1 cellular context compared by ENCODE assay signal in the genomic region with DNA sequence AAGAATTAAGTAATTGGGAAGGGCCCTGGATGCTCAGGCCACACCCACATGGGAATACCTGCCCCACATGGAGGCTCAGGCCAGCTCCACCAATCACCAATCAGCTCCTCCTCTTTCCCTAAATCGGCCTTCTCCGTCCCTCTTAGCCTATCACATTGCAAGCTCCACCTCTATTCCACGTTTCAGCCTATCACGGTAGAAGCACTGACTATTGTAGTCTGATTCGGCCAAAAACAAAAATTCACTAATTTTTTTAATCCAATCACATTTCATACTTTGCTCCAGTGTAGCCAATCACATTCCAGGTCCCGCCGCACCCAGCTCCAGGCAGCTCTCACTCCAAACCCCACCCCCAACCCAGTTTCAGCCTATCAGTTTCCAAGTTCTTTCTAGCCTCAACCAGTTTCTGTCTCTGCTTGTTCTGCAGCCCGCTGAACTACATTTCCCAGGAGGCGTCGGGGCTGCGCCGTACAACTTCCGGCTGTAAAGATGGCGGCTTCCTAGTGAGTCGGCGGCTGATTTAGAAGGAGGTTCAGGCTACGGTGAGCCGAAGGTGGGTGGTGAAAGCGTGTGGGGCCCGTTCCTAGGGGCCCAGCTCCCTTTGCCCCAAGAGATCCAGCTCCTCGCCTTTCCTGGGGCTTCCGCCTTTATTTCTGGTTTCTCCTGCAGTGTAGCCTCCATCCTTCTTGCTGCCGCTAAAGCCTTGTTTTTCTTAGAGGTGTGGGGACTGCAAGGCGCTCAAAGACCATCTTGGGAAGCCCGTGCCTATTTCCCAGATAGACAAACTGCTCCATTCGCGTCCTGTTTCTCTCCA.
TF ChIP-seq lines count a peak whose summit lies in the region.

A gene (plus strand): TSS at position 469 of the 814 bp plus-strand sequence. CDS start 1,364 bp downstream, outside the sequence.

TF ChIP-seq in K562, 482 proteins besides CTCF, POLR2A, EP300 and RAD21 (continued from another document and continues in another):
- TF ChIP-seq TRIM24 (IDR thresholded peaks at IDR 0.05): no peak
- no peak for TF ChIP-seq SMAD2 (IDR thresholded peaks at IDR 0.05; ENCODE audit: low read depth, low read length)
- TF ChIP-seq, protein P1, sequence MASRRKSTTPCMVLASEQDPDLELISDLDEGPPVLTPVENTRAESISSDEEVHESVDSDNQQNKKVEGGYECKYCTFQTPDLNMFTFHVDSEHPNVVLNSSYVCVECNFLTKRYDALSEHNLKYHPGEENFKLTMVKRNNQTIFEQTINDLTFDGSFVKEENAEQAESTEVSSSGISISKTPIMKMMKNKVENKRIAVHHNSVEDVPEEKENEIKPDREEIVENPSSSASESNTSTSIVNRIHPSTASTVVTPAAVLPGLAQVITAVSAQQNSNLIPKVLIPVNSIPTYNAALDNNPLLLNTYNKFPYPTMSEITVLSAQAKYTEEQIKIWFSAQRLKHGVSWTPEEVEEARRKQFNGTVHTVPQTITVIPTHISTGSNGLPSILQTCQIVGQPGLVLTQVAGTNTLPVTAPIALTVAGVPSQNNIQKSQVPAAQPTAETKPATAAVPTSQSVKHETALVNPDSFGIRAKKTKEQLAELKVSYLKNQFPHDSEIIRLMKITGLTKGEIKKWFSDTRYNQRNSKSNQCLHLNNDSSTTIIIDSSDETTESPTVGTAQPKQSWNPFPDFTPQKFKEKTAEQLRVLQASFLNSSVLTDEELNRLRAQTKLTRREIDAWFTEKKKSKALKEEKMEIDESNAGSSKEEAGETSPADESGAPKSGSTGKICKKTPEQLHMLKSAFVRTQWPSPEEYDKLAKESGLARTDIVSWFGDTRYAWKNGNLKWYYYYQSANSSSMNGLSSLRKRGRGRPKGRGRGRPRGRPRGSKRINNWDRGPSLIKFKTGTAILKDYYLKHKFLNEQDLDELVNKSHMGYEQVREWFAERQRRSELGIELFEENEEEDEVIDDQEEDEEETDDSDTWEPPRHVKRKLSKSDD (conservative IDR thresholded peaks at IDR 0.05; ENCODE audit: low read length): no peak
- TF ChIP-seq, protein P2, sequence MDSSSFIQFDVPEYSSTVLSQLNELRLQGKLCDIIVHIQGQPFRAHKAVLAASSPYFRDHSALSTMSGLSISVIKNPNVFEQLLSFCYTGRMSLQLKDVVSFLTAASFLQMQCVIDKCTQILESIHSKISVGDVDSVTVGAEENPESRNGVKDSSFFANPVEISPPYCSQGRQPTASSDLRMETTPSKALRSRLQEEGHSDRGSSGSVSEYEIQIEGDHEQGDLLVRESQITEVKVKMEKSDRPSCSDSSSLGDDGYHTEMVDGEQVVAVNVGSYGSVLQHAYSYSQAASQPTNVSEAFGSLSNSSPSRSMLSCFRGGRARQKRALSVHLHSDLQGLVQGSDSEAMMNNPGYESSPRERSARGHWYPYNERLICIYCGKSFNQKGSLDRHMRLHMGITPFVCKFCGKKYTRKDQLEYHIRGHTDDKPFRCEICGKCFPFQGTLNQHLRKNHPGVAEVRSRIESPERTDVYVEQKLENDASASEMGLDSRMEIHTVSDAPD (CRISPR knock-in tag; IDR thresholded peaks at IDR 0.05): no peak
- peak; percentile 98 for TF ChIP-seq GABPA (tag; conservative IDR thresholded peaks at IDR 0.05; ENCODE audit: low read depth)
- TF ChIP-seq, protein P3, sequence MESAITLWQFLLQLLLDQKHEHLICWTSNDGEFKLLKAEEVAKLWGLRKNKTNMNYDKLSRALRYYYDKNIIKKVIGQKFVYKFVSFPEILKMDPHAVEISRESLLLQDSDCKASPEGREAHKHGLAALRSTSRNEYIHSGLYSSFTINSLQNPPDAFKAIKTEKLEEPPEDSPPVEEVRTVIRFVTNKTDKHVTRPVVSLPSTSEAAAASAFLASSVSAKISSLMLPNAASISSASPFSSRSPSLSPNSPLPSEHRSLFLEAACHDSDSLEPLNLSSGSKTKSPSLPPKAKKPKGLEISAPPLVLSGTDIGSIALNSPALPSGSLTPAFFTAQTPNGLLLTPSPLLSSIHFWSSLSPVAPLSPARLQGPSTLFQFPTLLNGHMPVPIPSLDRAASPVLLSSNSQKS (CRISPR knock-in tag; IDR thresholded peaks at IDR 0.05): no peak
- peak; percentile 97 for TF ChIP-seq ZNF584 (CRISPR knock-in tag; IDR thresholded peaks at IDR 0.05; ENCODE audit: low read depth)
- peak; percentile 89; the same call in 1 of the 2 replicates for TF ChIP-seq EZH2 (IDR thresholded peaks at IDR 0.05; ENCODE audit: borderline replicate concordance, low read depth, low read length)
- peak; percentile 77; the same call in 1 of the 2 replicates for TF ChIP-seq ELF4 (CRISPR knock-in tag; IDR thresholded peaks at IDR 0.05)
- TF ChIP-seq, protein P4, sequence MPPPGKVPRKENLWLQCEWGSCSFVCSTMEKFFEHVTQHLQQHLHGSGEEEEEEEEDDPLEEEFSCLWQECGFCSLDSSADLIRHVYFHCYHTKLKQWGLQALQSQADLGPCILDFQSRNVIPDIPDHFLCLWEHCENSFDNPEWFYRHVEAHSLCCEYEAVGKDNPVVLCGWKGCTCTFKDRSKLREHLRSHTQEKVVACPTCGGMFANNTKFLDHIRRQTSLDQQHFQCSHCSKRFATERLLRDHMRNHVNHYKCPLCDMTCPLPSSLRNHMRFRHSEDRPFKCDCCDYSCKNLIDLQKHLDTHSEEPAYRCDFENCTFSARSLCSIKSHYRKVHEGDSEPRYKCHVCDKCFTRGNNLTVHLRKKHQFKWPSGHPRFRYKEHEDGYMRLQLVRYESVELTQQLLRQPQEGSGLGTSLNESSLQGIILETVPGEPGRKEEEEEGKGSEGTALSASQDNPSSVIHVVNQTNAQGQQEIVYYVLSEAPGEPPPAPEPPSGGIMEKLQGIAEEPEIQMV (tag; conservative IDR thresholded peaks at IDR 0.05; ENCODE audit: low read depth): 0 out of 2 replicates have a peak, but pooled peaks have one; percentile 32
- TF ChIP-seq PHB (CRISPR knock-in tag; IDR thresholded peaks at IDR 0.05): no peak
- TF ChIP-seq, protein P5, sequence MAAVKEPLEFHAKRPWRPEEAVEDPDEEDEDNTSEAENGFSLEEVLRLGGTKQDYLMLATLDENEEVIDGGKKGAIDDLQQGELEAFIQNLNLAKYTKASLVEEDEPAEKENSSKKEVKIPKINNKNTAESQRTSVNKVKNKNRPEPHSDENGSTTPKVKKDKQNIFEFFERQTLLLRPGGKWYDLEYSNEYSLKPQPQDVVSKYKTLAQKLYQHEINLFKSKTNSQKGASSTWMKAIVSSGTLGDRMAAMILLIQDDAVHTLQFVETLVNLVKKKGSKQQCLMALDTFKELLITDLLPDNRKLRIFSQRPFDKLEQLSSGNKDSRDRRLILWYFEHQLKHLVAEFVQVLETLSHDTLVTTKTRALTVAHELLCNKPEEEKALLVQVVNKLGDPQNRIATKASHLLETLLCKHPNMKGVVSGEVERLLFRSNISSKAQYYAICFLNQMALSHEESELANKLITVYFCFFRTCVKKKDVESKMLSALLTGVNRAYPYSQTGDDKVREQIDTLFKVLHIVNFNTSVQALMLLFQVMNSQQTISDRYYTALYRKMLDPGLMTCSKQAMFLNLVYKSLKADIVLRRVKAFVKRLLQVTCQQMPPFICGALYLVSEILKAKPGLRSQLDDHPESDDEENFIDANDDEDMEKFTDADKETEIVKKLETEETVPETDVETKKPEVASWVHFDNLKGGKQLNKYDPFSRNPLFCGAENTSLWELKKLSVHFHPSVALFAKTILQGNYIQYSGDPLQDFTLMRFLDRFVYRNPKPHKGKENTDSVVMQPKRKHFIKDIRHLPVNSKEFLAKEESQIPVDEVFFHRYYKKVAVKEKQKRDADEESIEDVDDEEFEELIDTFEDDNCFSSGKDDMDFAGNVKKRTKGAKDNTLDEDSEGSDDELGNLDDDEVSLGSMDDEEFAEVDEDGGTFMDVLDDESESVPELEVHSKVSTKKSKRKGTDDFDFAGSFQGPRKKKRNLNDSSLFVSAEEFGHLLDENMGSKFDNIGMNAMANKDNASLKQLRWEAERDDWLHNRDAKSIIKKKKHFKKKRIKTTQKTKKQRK (IDR thresholded peaks at IDR 0.05; ENCODE audit: borderline replicate concordance, low read depth, low read length): peak; percentile 71; the same call in 1 of the 2 replicates
- TF ChIP-seq, protein P6, sequence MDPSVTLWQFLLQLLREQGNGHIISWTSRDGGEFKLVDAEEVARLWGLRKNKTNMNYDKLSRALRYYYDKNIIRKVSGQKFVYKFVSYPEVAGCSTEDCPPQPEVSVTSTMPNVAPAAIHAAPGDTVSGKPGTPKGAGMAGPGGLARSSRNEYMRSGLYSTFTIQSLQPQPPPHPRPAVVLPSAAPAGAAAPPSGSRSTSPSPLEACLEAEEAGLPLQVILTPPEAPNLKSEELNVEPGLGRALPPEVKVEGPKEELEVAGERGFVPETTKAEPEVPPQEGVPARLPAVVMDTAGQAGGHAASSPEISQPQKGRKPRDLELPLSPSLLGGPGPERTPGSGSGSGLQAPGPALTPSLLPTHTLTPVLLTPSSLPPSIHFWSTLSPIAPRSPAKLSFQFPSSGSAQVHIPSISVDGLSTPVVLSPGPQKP (CRISPR knock-in tag; IDR thresholded peaks at IDR 0.05): no peak
- TF ChIP-seq RFX7 (CRISPR knock-in tag; IDR thresholded peaks at IDR 0.05): no peak
- no peak for TF ChIP-seq SLC30A9 (CRISPR knock-in tag; IDR thresholded peaks at IDR 0.05)
- TF ChIP-seq ESRRA (IDR thresholded peaks at IDR 0.05; ENCODE audit: borderline replicate concordance, low read depth): peak; percentile 18; the same call in 1 of the 2 replicates
- TF ChIP-seq, protein P7, sequence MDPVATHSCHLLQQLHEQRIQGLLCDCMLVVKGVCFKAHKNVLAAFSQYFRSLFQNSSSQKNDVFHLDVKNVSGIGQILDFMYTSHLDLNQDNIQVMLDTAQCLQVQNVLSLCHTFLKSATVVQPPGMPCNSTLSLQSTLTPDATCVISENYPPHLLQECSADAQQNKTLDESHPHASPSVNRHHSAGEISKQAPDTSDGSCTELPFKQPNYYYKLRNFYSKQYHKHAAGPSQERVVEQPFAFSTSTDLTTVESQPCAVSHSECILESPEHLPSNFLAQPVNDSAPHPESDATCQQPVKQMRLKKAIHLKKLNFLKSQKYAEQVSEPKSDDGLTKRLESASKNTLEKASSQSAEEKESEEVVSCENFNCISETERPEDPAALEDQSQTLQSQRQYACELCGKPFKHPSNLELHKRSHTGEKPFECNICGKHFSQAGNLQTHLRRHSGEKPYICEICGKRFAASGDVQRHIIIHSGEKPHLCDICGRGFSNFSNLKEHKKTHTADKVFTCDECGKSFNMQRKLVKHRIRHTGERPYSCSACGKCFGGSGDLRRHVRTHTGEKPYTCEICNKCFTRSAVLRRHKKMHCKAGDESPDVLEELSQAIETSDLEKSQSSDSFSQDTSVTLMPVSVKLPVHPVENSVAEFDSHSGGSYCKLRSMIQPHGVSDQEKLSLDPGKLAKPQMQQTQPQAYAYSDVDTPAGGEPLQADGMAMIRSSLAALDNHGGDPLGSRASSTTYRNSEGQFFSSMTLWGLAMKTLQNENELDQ (CRISPR knock-in tag; IDR thresholded peaks at IDR 0.05; ENCODE audit: borderline replicate concordance): peak; percentile 76; the same call in 1 of the 2 replicates
- peak; percentile 86 for TF ChIP-seq ETV1 (tag; conservative IDR thresholded peaks at IDR 0.05; ENCODE audit: low read depth)
- TF ChIP-seq, protein P8, sequence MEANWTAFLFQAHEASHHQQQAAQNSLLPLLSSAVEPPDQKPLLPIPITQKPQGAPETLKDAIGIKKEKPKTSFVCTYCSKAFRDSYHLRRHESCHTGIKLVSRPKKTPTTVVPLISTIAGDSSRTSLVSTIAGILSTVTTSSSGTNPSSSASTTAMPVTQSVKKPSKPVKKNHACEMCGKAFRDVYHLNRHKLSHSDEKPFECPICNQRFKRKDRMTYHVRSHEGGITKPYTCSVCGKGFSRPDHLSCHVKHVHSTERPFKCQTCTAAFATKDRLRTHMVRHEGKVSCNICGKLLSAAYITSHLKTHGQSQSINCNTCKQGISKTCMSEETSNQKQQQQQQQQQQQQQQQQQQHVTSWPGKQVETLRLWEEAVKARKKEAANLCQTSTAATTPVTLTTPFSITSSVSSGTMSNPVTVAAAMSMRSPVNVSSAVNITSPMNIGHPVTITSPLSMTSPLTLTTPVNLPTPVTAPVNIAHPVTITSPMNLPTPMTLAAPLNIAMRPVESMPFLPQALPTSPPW (CRISPR knock-in tag; IDR thresholded peaks at IDR 0.05): peak; percentile 82
- TF ChIP-seq, protein P9, sequence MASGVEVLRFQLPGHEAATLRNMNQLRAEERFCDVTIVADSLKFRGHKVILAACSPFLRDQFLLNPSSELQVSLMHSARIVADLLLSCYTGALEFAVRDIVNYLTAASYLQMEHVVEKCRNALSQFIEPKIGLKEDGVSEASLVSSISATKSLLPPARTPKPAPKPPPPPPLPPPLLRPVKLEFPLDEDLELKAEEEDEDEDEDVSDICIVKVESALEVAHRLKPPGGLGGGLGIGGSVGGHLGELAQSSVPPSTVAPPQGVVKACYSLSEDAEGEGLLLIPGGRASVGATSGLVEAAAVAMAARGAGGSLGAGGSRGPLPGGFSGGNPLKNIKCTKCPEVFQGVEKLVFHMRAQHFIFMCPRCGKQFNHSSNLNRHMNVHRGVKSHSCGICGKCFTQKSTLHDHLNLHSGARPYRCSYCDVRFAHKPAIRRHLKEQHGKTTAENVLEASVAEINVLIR (CRISPR knock-in tag; IDR thresholded peaks at IDR 0.05): 0 out of 2 replicates have a peak, but pooled peaks have one; percentile 7
- TF ChIP-seq, protein P10, sequence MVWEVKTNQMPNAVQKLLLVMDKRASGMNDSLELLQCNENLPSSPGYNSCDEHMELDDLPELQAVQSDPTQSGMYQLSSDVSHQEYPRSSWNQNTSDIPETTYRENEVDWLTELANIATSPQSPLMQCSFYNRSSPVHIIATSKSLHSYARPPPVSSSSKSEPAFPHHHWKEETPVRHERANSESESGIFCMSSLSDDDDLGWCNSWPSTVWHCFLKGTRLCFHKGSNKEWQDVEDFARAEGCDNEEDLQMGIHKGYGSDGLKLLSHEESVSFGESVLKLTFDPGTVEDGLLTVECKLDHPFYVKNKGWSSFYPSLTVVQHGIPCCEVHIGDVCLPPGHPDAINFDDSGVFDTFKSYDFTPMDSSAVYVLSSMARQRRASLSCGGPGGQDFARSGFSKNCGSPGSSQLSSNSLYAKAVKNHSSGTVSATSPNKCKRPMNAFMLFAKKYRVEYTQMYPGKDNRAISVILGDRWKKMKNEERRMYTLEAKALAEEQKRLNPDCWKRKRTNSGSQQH (CRISPR knock-in tag; IDR thresholded peaks at IDR 0.05): 0 out of 2 replicates have a peak, but pooled peaks have one; percentile 28
- 0 out of 2 replicates have a peak, but pooled peaks have one; percentile 13 for TF ChIP-seq TCFL5 (CRISPR knock-in tag; conservative IDR thresholded peaks at IDR 0.05)
- peak; percentile 91 for TF ChIP-seq ZNF197 (CRISPR knock-in tag; IDR thresholded peaks at IDR 0.05; ENCODE audit: low read depth)
- TF ChIP-seq TCF7L2 (IDR thresholded peaks at IDR 0.05; ENCODE audit: low read depth, low read length): peak; percentile 36; the same call in 1 of the 2 replicates
- TF ChIP-seq, protein P11, sequence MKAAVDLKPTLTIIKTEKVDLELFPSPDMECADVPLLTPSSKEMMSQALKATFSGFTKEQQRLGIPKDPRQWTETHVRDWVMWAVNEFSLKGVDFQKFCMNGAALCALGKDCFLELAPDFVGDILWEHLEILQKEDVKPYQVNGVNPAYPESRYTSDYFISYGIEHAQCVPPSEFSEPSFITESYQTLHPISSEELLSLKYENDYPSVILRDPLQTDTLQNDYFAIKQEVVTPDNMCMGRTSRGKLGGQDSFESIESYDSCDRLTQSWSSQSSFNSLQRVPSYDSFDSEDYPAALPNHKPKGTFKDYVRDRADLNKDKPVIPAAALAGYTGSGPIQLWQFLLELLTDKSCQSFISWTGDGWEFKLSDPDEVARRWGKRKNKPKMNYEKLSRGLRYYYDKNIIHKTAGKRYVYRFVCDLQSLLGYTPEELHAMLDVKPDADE (conservative IDR thresholded peaks at IDR 0.05; ENCODE audit: control insufficient read depth, low read depth, low read length): peak; percentile 84
- TF ChIP-seq, protein P12, sequence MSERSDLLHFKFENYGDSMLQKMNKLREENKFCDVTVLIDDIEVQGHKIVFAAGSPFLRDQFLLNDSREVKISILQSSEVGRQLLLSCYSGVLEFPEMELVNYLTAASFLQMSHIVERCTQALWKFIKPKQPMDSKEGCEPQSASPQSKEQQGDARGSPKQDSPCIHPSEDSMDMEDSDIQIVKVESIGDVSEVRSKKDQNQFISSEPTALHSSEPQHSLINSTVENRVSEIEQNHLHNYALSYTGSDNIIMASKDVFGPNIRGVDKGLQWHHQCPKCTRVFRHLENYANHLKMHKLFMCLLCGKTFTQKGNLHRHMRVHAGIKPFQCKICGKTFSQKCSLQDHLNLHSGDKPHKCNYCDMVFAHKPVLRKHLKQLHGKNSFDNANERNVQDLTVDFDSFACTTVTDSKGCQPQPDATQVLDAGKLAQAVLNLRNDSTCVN (CRISPR knock-in tag; IDR thresholded peaks at IDR 0.05): peak; percentile 38; the same call in 1 of the 2 replicates
